13 cellular contexts compared by ENCODE assay signal in genomic region chr6:3785745-3786098, GRCh38. TPM values are rescaled to one million over a fixed set of nuclear protein-coding genes. Genes with fewer than 3 reads are reported as not detected.
DNase-seq lines count a peak whose midpoint lies in the region; TF ChIP-seq lines count a peak whose summit lies in the region.
"Had no signal": no experiment of that assay in that cellular context is flagged by ENCODE, and none has a peak within 500 bp of the region (broad histone marks: within the 10 kb centered on the region; RNA-seq: fewer than 3 reads in every experiment).

No MANE protein-coding gene starts in this region.

- no peaks in the 10 kb centered on the region for H3K9me3 Mint-ChIP-seq in chondrocyte (ENCODE audit: low read depth)
- H3K9me3 Mint-ChIP-seq: CD4-positive, alpha-beta T cell; H9 had no signal

- no TSS peak for BruUV-seq in PC-9 (replicated peaks; lab: Mats Ljungman, UMichigan)

- H3K27ac ChIP-seq in PC-9 (0 out of 2 replicates have a peak overlapping the region, but pooled peaks have one; percentile 37), neuronal stem cell (replicated peaks; ENCODE audit: low read length) (no peak overlapping the region)
- H3K27ac ChIP-seq: C4-2B had no signal

- H2AK5ac ChIP-seq in neuronal stem cell (ENCODE audit: low read depth, low read length) = no peak overlapping the region

- H3K14ac ChIP-seq in neuronal stem cell (ENCODE audit: low read length) = no peak overlapping the region

- no peaks in the 10 kb centered on the region for H3K27me3 ChIP-seq in PC-9 (ENCODE audit: insufficient read depth, low read depth)
- H3K27me3 ChIP-seq in neuronal stem cell (ENCODE audit: control insufficient read depth in 3 of 3, insufficient read depth in 3 of 3, low read depth in 1 of 3, low read length in 3 of 3) = no peaks in the 10 kb centered on the region

- peaks cover 15% of the 10 kb centered on the region; the same call in 1 of the 2 replicates for H3F3A ChIP-seq in PC-9 (ENCODE audit: insufficient read depth, low read depth)

- H3K36me3 ChIP-seq in PC-9 (ENCODE audit: low read depth) = no peaks in the 10 kb centered on the region
- H3K36me3 ChIP-seq in neuronal stem cell (replicated peaks in 1 of 2; ENCODE audit: control insufficient read depth in 2 of 2, insufficient read depth in 2 of 2, low read length in 2 of 2) = no peaks in the 10 kb centered on the region

- no peaks in the 10 kb centered on the region for H3K9me2 ChIP-seq in PC-9 (ENCODE audit: insufficient read depth)

- H3K4me2 ChIP-seq in PC-9 (peak overlapping the region; percentile 57), neuronal stem cell (ENCODE audit: insufficient read depth, low read length, poor library complexity, severe bottlenecking) (no peak overlapping the region)

- H3K36me3 Mint-ChIP-seq in chondrocyte (ENCODE audit: low read depth) = no peaks in the 10 kb centered on the region

- H2BK12ac ChIP-seq in neuronal stem cell (ENCODE audit: low read length) = no peak overlapping the region

- H3K79me1 ChIP-seq in neuronal stem cell (ENCODE audit: low read depth, low read length) = no peaks in the 10 kb centered on the region

- H2BK120ac ChIP-seq in neuronal stem cell (ENCODE audit: low read depth, low read length) = no peak overlapping the region

- H3K27ac Mint-ChIP-seq in chondrocyte (ENCODE audit: unreplicated experiment) = peak overlapping the region; percentile 77
- H3K27ac Mint-ChIP-seq: CD4-positive, alpha-beta T cell; H9 had no signal

- H2BK15ac ChIP-seq in neuronal stem cell (ENCODE audit: low read length) = no peak overlapping the region

- H4K91ac ChIP-seq in neuronal stem cell (ENCODE audit: low read depth, low read length, poor library complexity) = no peak overlapping the region

- H3K4me3 ChIP-seq in PC-9 (no peak overlapping the region), neuronal stem cell (ENCODE audit: low read length in 2 of 2) (no peak overlapping the region)

- no peaks in the 10 kb centered on the region for H3K79me2 ChIP-seq in PC-9 (ENCODE audit: low read depth)

- H4K8ac ChIP-seq in neuronal stem cell (ENCODE audit: low read depth, low read length) = no peak overlapping the region

- POLR2A ChIA-PET in PC-9 (lab: Charles Lee; ENCODE audit: unreplicated experiment) = no interaction called here

- WGBS in neuronal stem cell (ENCODE audit: extremely low coverage in 2 of 2, insufficient read length in 2 of 2, insufficient replicate concordance in 1 of 2), 2 donors = no CpG with 5 or more reads among the region's 5 CpGs

- intact Hi-C loops in PC-9 (cut with micrococcal nuclease; ENCODE audit: unreplicated experiment) = no loop called here

- no peak overlapping the region for H3K9ac ChIP-seq in neuronal stem cell (ENCODE audit: low read depth, low read length, poor library complexity)

- H3K27me3 Mint-ChIP-seq in chondrocyte (ENCODE audit: low read depth) = no peaks in the 10 kb centered on the region
- H3K27me3 Mint-ChIP-seq: CD4-positive, alpha-beta T cell had no signal

- H3K4me1 ChIP-seq in PC-9 (replicated peaks; ENCODE audit: insufficient read depth) (peaks cover 31% of the 10 kb centered on the region), neuronal stem cell (ENCODE audit: control insufficient read depth in 2 of 2, insufficient read depth in 1 of 2, low read depth in 1 of 2, low read length in 2 of 2) (peaks cover 0 to 4% of the 10 kb centered on the region in 2 donors)

- H3K9me3 ChIP-seq in PC-9 (ENCODE audit: insufficient read depth, low read depth) = no peaks in the 10 kb centered on the region
- no peaks in the 10 kb centered on the region for H3K9me3 ChIP-seq in neuronal stem cell (replicated peaks in 1 of 2; ENCODE audit: control insufficient read depth in 2 of 2, insufficient read depth in 1 of 2, low read depth in 1 of 2, low read length in 2 of 2)
- H3K9me3 ChIP-seq: Caco-2 had no signal

- no peak overlapping the region for H3K18ac ChIP-seq in neuronal stem cell (ENCODE audit: low read length)

- CTCF ChIA-PET in PC-9 (lab: Charles Lee) = interaction anchor here (0.6 kb wide), 1 partner anchor 403 kb away, joined by 3 read pairs; no protein-coding TSS in a partner anchor

- H4K20me1 ChIP-seq in PC-9 (ENCODE audit: insufficient read depth) = no peaks in the 10 kb centered on the region

- no peak overlapping the region for H2AFZ ChIP-seq in PC-9
- H2AFZ ChIP-seq in neuronal stem cell (ENCODE audit: low read length) = no peak overlapping the region

- no peak overlapping the region for H3K4ac ChIP-seq in neuronal stem cell (ENCODE audit: low read length)

- no peak for DNase-seq in PC-9
- no peak for DNase-seq in chondrocyte (ENCODE audit: low spot score)
- DNase-seq in neuronal stem cell (ENCODE audit: low spot score) = no peak
- DNase-seq in medulla oblongata (ENCODE audit: extremely low spot score) = no peak
- DNase-seq in activated CD8-positive, alpha-beta memory T cell treated with anti-CD3 and anti-CD28 coated beads, Interleukin-2, amount 50 U/mL, for 48 hours = no peak
- no peak for DNase-seq in Ammon's horn (ENCODE audit: low spot score)
- DNase-seq in NCI-H748 treated with DMSO at 0.1 percent for 48 hours (lab: John Stamatoyannopoulos, UW) = no peak
- DNase-seq: Caco-2; CD4-positive, alpha-beta T cell; DMS79; GF-D8; H9 had no signal

- peak overlapping the region; percentile 14 for H3K23ac ChIP-seq in neuronal stem cell (ENCODE audit: low read depth, low read length, poor library complexity)

- H2BK5ac ChIP-seq in neuronal stem cell (ENCODE audit: low read length) = no peak overlapping the region

- H3K4me3 Mint-ChIP-seq in chondrocyte (ENCODE audit: unreplicated experiment) = no peak overlapping the region
- H3K4me3 Mint-ChIP-seq: CD4-positive, alpha-beta T cell; H9 had no signal

- peaks cover 46% of the 10 kb centered on the region for H3K4me1 Mint-ChIP-seq in chondrocyte (ENCODE audit: low read depth)
- H3K4me1 Mint-ChIP-seq: H9 had no signal

- no peak for TF ChIP-seq CTCF in PC-9 (conservative IDR thresholded peaks at IDR 0.05)
- no peak for TF ChIP-seq CTCF in chondrocyte (IDR thresholded peaks at IDR 0.05)

RNA-seq across cellular contexts. Expression of gene PXDC1, which starts 34.2 kb away (rescaled TPM):
- total RNA-seq in PC-9 (2021) = 29.3 and 30.8 TPM in 2 replicates
- total RNA-seq in chondrocyte = 191 to 231 TPM (median 222 TPM) in 3 replicates
- polyA plus RNA-seq in neuronal stem cell (2013, experiment 1 of 2) = 4.4 TPM
- 4.7 TPM for polyA plus RNA-seq in neuronal stem cell (2013, experiment 2 of 2)
